26 cellular contexts compared by ENCODE assay signal in the genomic region with DNA sequence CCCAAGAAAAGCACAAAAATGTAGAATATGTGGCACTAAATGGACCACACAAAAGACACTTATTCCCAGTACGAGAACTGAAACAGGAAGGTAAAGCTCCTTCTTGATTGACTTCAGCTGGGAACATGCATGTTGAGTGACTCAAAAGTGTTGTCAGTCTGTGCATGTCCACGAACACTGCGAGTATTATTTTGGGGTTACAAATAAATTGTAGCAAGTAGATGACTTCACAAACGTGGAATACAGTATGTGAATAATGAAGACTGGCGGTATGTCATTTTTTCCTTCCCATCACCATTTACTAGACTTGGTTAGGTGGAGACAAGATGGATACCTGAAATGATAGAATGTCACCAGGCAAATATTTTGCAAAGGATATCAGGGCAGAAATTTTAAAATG.
"Had no signal": no experiment of that assay in that cellular context is flagged by ENCODE, and none has a peak within 500 bp of the region (broad histone marks: within the 10 kb centered on the region; RNA-seq: fewer than 3 reads in every experiment).

No MANE protein-coding gene starts in this region.

- H3K9me3 ChIP-seq: ascending aorta had no signal

- H3K4me3 ChIP-seq: ascending aorta had no signal

- H3K4me3 Mint-ChIP-seq: activated B cell treated with CpG ODN at 0.5 μM for 24 hours; activated CD4-positive, alpha-beta memory T cell treated with anti-CD3 and anti-CD28 coated beads for 36 hours; activated CD4-positive, alpha-beta T cell treated with anti-CD3 and anti-CD28 coated beads, Interleukin-2, amount 10 ng/mL, durations not matched to agents 7 days and 5 days; activated naive CD4-positive, alpha-beta T cell treated with anti-CD3 and anti-CD28 coated beads, Interleukin-2, amount 50 U/mL, for 24 hours; activated naive CD8-positive, alpha-beta T cell treated with anti-CD3 and anti-CD28 coated beads, Interleukin-2, amount 50 U/mL, for 24 hours; brain; T-helper 1 cell treated with Interleukin-12 subunit alpha and Interleukin-12 subunit beta and Interleukin-4 antibody, amounts not matched to agents 30 μg/mL and 1 μg/mL, for 36 hours had no signal

- H3K4me1 Mint-ChIP-seq: activated B cell treated with CpG ODN at 0.5 μM for 24 hours; activated naive CD8-positive, alpha-beta T cell treated with anti-CD3 and anti-CD28 coated beads, Interleukin-2, amount 50 U/mL, for 24 hours had no signal

- H3K27ac ChIP-seq: ascending aorta had no signal

- H3K4me1 ChIP-seq: ascending aorta had no signal

- H3K9me3 Mint-ChIP-seq: activated B cell treated with CpG ODN at 0.5 μM for 24 hours; activated CD4-positive, alpha-beta memory T cell treated with anti-CD3 and anti-CD28 coated beads for 36 hours; activated CD4-positive, alpha-beta T cell treated with anti-CD3 and anti-CD28 coated beads, Interleukin-2, amount 10 ng/mL, durations not matched to agents 7 days and 5 days; activated naive CD4-positive, alpha-beta T cell treated with anti-CD3 and anti-CD28 coated beads, Interleukin-2, amount 50 U/mL, for 24 hours; activated naive CD8-positive, alpha-beta T cell treated with anti-CD3 and anti-CD28 coated beads, Interleukin-2, amount 50 U/mL, for 24 hours; brain; T-helper 1 cell treated with Interleukin-12 subunit alpha and Interleukin-12 subunit beta and Interleukin-4 antibody, amounts not matched to agents 30 μg/mL and 1 μg/mL, for 36 hours had no signal

- H3K27me3 Mint-ChIP-seq: activated B cell treated with CpG ODN at 0.5 μM for 24 hours; activated CD4-positive, alpha-beta memory T cell treated with anti-CD3 and anti-CD28 coated beads for 36 hours; activated CD4-positive, alpha-beta T cell treated with anti-CD3 and anti-CD28 coated beads, Interleukin-2, amount 10 ng/mL, durations not matched to agents 7 days and 5 days; activated naive CD4-positive, alpha-beta T cell treated with anti-CD3 and anti-CD28 coated beads, Interleukin-2, amount 50 U/mL, for 24 hours; activated naive CD8-positive, alpha-beta T cell treated with anti-CD3 and anti-CD28 coated beads, Interleukin-2, amount 50 U/mL, for 24 hours; brain had no signal

- FAIRE-seq: colon, TTC549 had no signal

- H3K27me3 ChIP-seq: ascending aorta had no signal

- ATAC-seq: activated naive CD8-positive, alpha-beta T cell treated with anti-CD3 and anti-CD28 coated beads, Interleukin-2, amount 50 U/mL, for 24 hours; Panc1 had no signal

- H3K27ac Mint-ChIP-seq: activated CD4-positive, alpha-beta memory T cell treated with anti-CD3 and anti-CD28 coated beads for 36 hours; activated naive CD4-positive, alpha-beta T cell treated with anti-CD3 and anti-CD28 coated beads, Interleukin-2, amount 50 U/mL, for 24 hours; activated naive CD8-positive, alpha-beta T cell treated with anti-CD3 and anti-CD28 coated beads, Interleukin-2, amount 50 U/mL, for 24 hours; brain; T-helper 1 cell treated with Interleukin-12 subunit alpha and Interleukin-12 subunit beta and Interleukin-4 antibody, amounts not matched to agents 30 μg/mL and 1 μg/mL, for 36 hours had no signal

- DNase-seq: activated B cell treated with CpG ODN at 0.5 μM for 24 hours; activated CD4-positive, alpha-beta memory T cell treated with anti-CD3 and anti-CD28 coated beads for 36 hours; activated CD4-positive, alpha-beta T cell treated with anti-CD3 and anti-CD28 coated beads for 1 hour; activated CD4-positive, alpha-beta T cell treated with anti-CD3 and anti-CD28 coated beads, Interleukin-2, amount 10 ng/mL, durations not matched to agents 7 days and 5 days; activated CD8-positive, alpha-beta memory T cell treated with anti-CD3 and anti-CD28 coated beads for 24 hours; activated naive CD8-positive, alpha-beta T cell treated with anti-CD3 and anti-CD28 coated beads, Interleukin-2, amount 50 U/mL, for 24 hours; activated T-cell treated with anti-CD3 and anti-CD28 coated beads, Interleukin-2, amount 50 U/mL, for 48 hours; amniotic stem cell; cerebellar nuclear complex; KBM-7; NCI-H1048; NCI-H1694; NCI-H2029; NCI-H510A treated with DMSO at 0.1 percent for 48 hours; NCI-H69; NK-92 treated with Interleukin-12 subunit alpha and Interleukin-12 subunit beta, amount 100 ng/mL, for 24 hours; OCI-M1; SHP77 treated with DMSO at 0.1 percent for 48 hours; T-helper 9 cell had no signal
